In genomic region chr1:58982259-58982998, GRCh38 we compare ENCODE assay signal across 13 cellular contexts.
A peak's percentile ranks its signal among the peaks of the same experiment; 100 is the strongest.
DNase-seq lines count a peak whose midpoint lies in the region; TF ChIP-seq lines count a peak whose summit lies in the region.
"Had no signal": no experiment of that assay in that cellular context is flagged by ENCODE, and none has a peak within 500 bp of the region (broad histone marks: within the 10 kb centered on the region; RNA-seq: fewer than 3 reads in every experiment).

No MANE protein-coding gene starts in this region.

- H3K27me3 ChIP-seq in mesenchymal stem cell (ENCODE audit: control insufficient read depth in 1 of 2, insufficient read depth in 1 of 2, low read length in 2 of 2), result no peaks in the 10 kb centered on the region
- H3K27me3 ChIP-seq: BLaER1 treated with 17β-estradiol and CSF1 and Interleukin-3, amounts not matched to agents 10 nM and 100 nM; tibial artery had no signal

- no peak overlapping the region for H4K91ac ChIP-seq in mesenchymal stem cell (ENCODE audit: low read length)

- no peak for TF ChIP-seq CTCF in LNCaP clone FGC (IDR thresholded peaks at IDR 0.05; ENCODE audit: control insufficient read depth, extremely low read depth, insufficient read depth)
- no peak for TF ChIP-seq CTCF in coronary artery (IDR thresholded peaks at IDR 0.05)
- no peak for TF ChIP-seq CTCF in glutamatergic neuron (IDR thresholded peaks at IDR 0.05; ENCODE audit: partially characterized antibody, unreplicated experiment)

- no peak overlapping the region for H3K4me2 ChIP-seq in mesenchymal stem cell (ENCODE audit: low read length, poor library complexity, severe bottlenecking)
- H3K4me2 ChIP-seq: BLaER1 treated with 17β-estradiol and CSF1 and Interleukin-3, amounts not matched to agents 10 nM and 100 nM had no signal

- H3K14ac ChIP-seq in mesenchymal stem cell (ENCODE audit: low read length in 2 of 2), result no peak overlapping the region

- H3K4ac ChIP-seq in mesenchymal stem cell (ENCODE audit: low read depth in 1 of 2, low read length in 2 of 2), result peak overlapping the region in 1 of 2 experiments; percentile 40

- no peaks in the 10 kb centered on the region for H3K9me3 ChIP-seq in mesenchymal stem cell (ENCODE audit: control insufficient read depth, low read length)
- H3K9me3 ChIP-seq: tibial artery had no signal

- H3K23ac ChIP-seq in mesenchymal stem cell (ENCODE audit: low read length in 2 of 2), result no peak overlapping the region

- 46% methylated on average over 7 of the region's 8 CpGs for WGBS in mesenchymal stem cell

- H3K27ac ChIP-seq in coronary artery (peak overlapping the region in 1 of 2 donors; percentile 17), mesenchymal stem cell (ENCODE audit: low read length, poor library complexity, severe bottlenecking) (no peak overlapping the region)
- H3K27ac ChIP-seq: BLaER1 treated with 17β-estradiol and CSF1 and Interleukin-3, amounts not matched to agents 10 nM and 100 nM; tibial artery had no signal

- H3K9ac ChIP-seq in mesenchymal stem cell (ENCODE audit: low read length), result no peak overlapping the region
- H3K9ac ChIP-seq: BLaER1 treated with 17β-estradiol and CSF1 and Interleukin-3, amounts not matched to agents 10 nM and 100 nM had no signal

- H3K27ac Mint-ChIP-seq in glutamatergic neuron (ENCODE audit: unreplicated experiment), result no peak overlapping the region
- H3K27ac Mint-ChIP-seq: activated CD4-positive, alpha-beta T cell treated with anti-CD3 and anti-CD28 coated beads, Interleukin-2, amount 10 ng/mL, durations not matched to agents 7 days and 5 days; activated naive CD4-positive, alpha-beta T cell treated with anti-CD3 and anti-CD28 coated beads, Interleukin-2, amount 50 U/mL, for 24 hours had no signal

- H2BK5ac ChIP-seq in mesenchymal stem cell (ENCODE audit: low read depth, low read length, poor library complexity, severe bottlenecking), result no peak overlapping the region

- no peaks in the 10 kb centered on the region for H3K36me3 Mint-ChIP-seq in glutamatergic neuron (ENCODE audit: unreplicated experiment)
- H3K36me3 Mint-ChIP-seq: activated naive CD4-positive, alpha-beta T cell treated with anti-CD3 and anti-CD28 coated beads, Interleukin-2, amount 50 U/mL, for 24 hours had no signal

- peaks cover 1% of the 10 kb centered on the region for H3K27me3 Mint-ChIP-seq in glutamatergic neuron (ENCODE audit: unreplicated experiment)
- H3K27me3 Mint-ChIP-seq: activated CD4-positive, alpha-beta T cell treated with anti-CD3 and anti-CD28 coated beads, Interleukin-2, amount 10 ng/mL, durations not matched to agents 7 days and 5 days; activated naive CD4-positive, alpha-beta T cell treated with anti-CD3 and anti-CD28 coated beads, Interleukin-2, amount 50 U/mL, for 24 hours had no signal

- peaks cover 1% of the 10 kb centered on the region for H3K9me3 Mint-ChIP-seq in glutamatergic neuron (ENCODE audit: unreplicated experiment)
- H3K9me3 Mint-ChIP-seq: activated naive CD4-positive, alpha-beta T cell treated with anti-CD3 and anti-CD28 coated beads, Interleukin-2, amount 50 U/mL, for 24 hours had no signal

- DNase-seq in AG08395 (ENCODE audit: low spot score) (peak; percentile 26), LNCaP clone FGC (ENCODE audit: low read depth) (peak; percentile 41), coronary artery (ENCODE audit: low spot score) (peak; percentile 50), mesenchymal stem cell (peak; percentile 24), erythroblast (lab: John Stamatoyannopoulos, UW) (no peak), HCEC 1CT (no peak), glutamatergic neuron (no peak)
- no peak for DNase-seq in activated CD4-positive, CD25-positive, alpha-beta regulatory T cell (lab: John Stamatoyannopoulos, UW)
- DNase-seq: activated CD4-positive, alpha-beta T cell treated with anti-CD3 and anti-CD28 coated beads, Interleukin-2, amount 10 ng/mL, durations not matched to agents 7 days and 5 days; NCI-H2029 treated with DMSO at 0.1 percent for 48 hours; tibial artery had no signal

- no peak for TF ChIP-seq POLR2A in erythroblast (IDR thresholded peaks at IDR 0.05; ENCODE audit: low read length)

- no peaks in the 10 kb centered on the region for H3K79me1 ChIP-seq in mesenchymal stem cell (replicated peaks; ENCODE audit: low read length, poor library complexity, severe bottlenecking)

- no peak overlapping the region for H2BK12ac ChIP-seq in mesenchymal stem cell (ENCODE audit: low read length in 2 of 2)

- no peak overlapping the region for H4K8ac ChIP-seq in mesenchymal stem cell (ENCODE audit: low read length)

- H3K4me1 Mint-ChIP-seq in glutamatergic neuron (ENCODE audit: low read depth, unreplicated experiment), result no peaks in the 10 kb centered on the region

- peak overlapping the region; percentile 22 for H2BK120ac ChIP-seq in mesenchymal stem cell (ENCODE audit: low read depth, low read length)

- H3K4me3 ChIP-seq in LNCaP clone FGC (ENCODE audit: low read depth, low read length) (no peak overlapping the region), coronary artery (no peak overlapping the region), mesenchymal stem cell (ENCODE audit: insufficient read depth in 1 of 2, low read depth in 1 of 2, low read length in 2 of 2) (no peak overlapping the region)
- H3K4me3 ChIP-seq: BLaER1 treated with 17β-estradiol and CSF1 and Interleukin-3, amounts not matched to agents 10 nM and 100 nM; tibial artery had no signal

- peaks cover 5% of the 10 kb centered on the region for H3K4me1 ChIP-seq in mesenchymal stem cell (ENCODE audit: control insufficient read depth, insufficient read depth, low read depth, low read length)

- no peaks in the 10 kb centered on the region for H3K36me3 ChIP-seq in mesenchymal stem cell (ENCODE audit: control insufficient read depth in 1 of 2, insufficient read depth in 2 of 2, low read depth in 1 of 2, low read length in 2 of 2)
- H3K36me3 ChIP-seq: BLaER1 treated with 17β-estradiol and CSF1 and Interleukin-3, amounts not matched to agents 10 nM and 100 nM; tibial artery had no signal

- peak overlapping the region; percentile 36 for H2AFZ ChIP-seq in mesenchymal stem cell (ENCODE audit: low read depth, low read length)

- H3K4me3 Mint-ChIP-seq in glutamatergic neuron (ENCODE audit: unreplicated experiment), result no peak overlapping the region
- H3K4me3 Mint-ChIP-seq: activated CD4-positive, alpha-beta T cell treated with anti-CD3 and anti-CD28 coated beads, Interleukin-2, amount 10 ng/mL, durations not matched to agents 7 days and 5 days; activated naive CD4-positive, alpha-beta T cell treated with anti-CD3 and anti-CD28 coated beads, Interleukin-2, amount 50 U/mL, for 24 hours had no signal

- H2AK5ac ChIP-seq in mesenchymal stem cell (ENCODE audit: low read length, severe bottlenecking), result peak overlapping the region; percentile 6

- H3K18ac ChIP-seq in mesenchymal stem cell (ENCODE audit: low read depth in 1 of 2, low read length in 2 of 2), result peak overlapping the region; percentile 63 to 77

- H2BK15ac ChIP-seq in mesenchymal stem cell (ENCODE audit: low read depth, poor library complexity, severe bottlenecking), result peak overlapping the region; percentile 75

Comparison
In these comparisons a context has a peak if more than half of its experiments do, and no peak if none do; other contexts are left out.
1. DNase-seq: peak in AG08395 (single experiment), LNCaP clone FGC (single experiment), coronary artery (single experiment) and mesenchymal stem cell (single experiment); none in erythroblast (0 of 2), HCEC 1CT (single experiment), activated CD4-positive, CD25-positive, alpha-beta regulatory T cell (0 of 4) and glutamatergic neuron (single experiment).